Comparison of ENCODE assay signal across 31 cellular contexts in genomic region chr9:25025686-25026085, GRCh38.
"Had no signal": no experiment of that assay in that cellular context is flagged by ENCODE, and none has a peak within 500 bp of the region (broad histone marks: within the 10 kb centered on the region; RNA-seq: fewer than 3 reads in every experiment).

No MANE protein-coding gene starts in this region.

- DNase-seq: activated B cell treated with CpG ODN at 0.5 μM for 24 hours; activated CD4-positive, alpha-beta memory T cell treated with anti-CD3 and anti-CD28 coated beads for 36 hours; activated CD4-positive, alpha-beta T cell treated with anti-CD3 and anti-CD28 coated beads for 4 hours; activated CD4-positive, alpha-beta T cell treated with anti-CD3 and anti-CD28 coated beads, Interleukin-2, amount 10 ng/mL, durations not matched to agents 24 days and 14 days; activated CD4-positive, alpha-beta T cell treated with anti-CD3 and anti-CD28 coated beads, Interleukin-2, amount 50 U/mL, for 1 hour; activated CD4-positive, alpha-beta T cell treated with anti-CD3 and anti-CD28 coated beads, Interleukin-2, amount 50 U/mL, for 4 hours; activated CD4-positive, CD25-positive, alpha-beta regulatory T cell treated with anti-CD3 and anti-CD28 coated beads, Interleukin-2, amount 50 U/mL, for 72 hours; activated CD8-positive, alpha-beta memory T cell treated with anti-CD3 and anti-CD28 coated beads, Interleukin-2, amount 50 U/mL, for 4 hours; activated CD8-positive, alpha-beta T cell treated with anti-CD3 and anti-CD28 coated beads for 36 hours; activated effector memory CD4-positive, alpha-beta T cell treated with anti-CD3 and anti-CD28 coated beads, Interleukin-2, amount 50 U/mL, for 16 hours; activated gamma-delta T cell treated with Interleukin-2 at 50 U/mL for 16 hours; activated naive CD4-positive, alpha-beta T cell; activated naive CD4-positive, alpha-beta T cell treated with anti-CD3 and anti-CD28 coated beads for 36 hours; activated naive CD4-positive, alpha-beta T cell treated with anti-CD3 and anti-CD28 coated beads, Interleukin-2, amount 50 U/mL, for 16 hours; activated naive CD8-positive, alpha-beta T cell treated with anti-CD3 and anti-CD28 coated beads for 36 hours; activated T-cell treated with anti-CD3 and anti-CD28 coated beads for 4 hours; activated T-cell treated with anti-CD3 and anti-CD28 coated beads, Interleukin-2, amount 50 U/mL, for 1 hour; activated T-cell treated with anti-CD3 and anti-CD28 coated beads, Interleukin-2, amount 50 U/mL, for 4 hours; activated T-cell treated with anti-CD3 and anti-CD28 coated beads, Interleukin-2, amount 50 U/mL, for 72 hours; adrenal gland; amniotic stem cell; body of pancreas; brain microvascular endothelial cell; central memory CD4-positive, alpha-beta T cell; T-helper 1 cell; T-helper 2 cell; T-helper 9 cell had no signal

- H3K9me3 ChIP-seq: adrenal gland, body of pancreas had no signal

- ATAC-seq: activated CD8-positive, alpha-beta T cell treated with anti-CD3 and anti-CD28 coated beads for 36 hours; activated naive CD4-positive, alpha-beta T cell treated with anti-CD3 and anti-CD28 coated beads, Interleukin-2, amount 50 U/mL, for 72 hours; activated T-cell treated with anti-CD3 and anti-CD28 coated beads, Interleukin-2, amount 50 U/mL, for 4 hours; activated T-cell treated with anti-CD3 and anti-CD28 coated beads, Interleukin-2, amount 50 U/mL, for 72 hours; activated T-helper 17 cell treated with anti-CD3 and anti-CD28 coated beads, Interleukin-2, amount 50 U/mL, for 72 hours; body of pancreas had no signal

- H3K27me3 ChIP-seq: adrenal gland, body of pancreas, brain microvascular endothelial cell, breast epithelium had no signal

- H3K36me3 ChIP-seq: adrenal gland, brain microvascular endothelial cell, breast epithelium had no signal

- H3K4me3 ChIP-seq: adrenal gland, body of pancreas, breast epithelium had no signal

- H3K4me1 ChIP-seq: adrenal gland, body of pancreas, breast epithelium had no signal

- H3K27ac ChIP-seq: adrenal gland, body of pancreas, brain microvascular endothelial cell, breast epithelium, VCaP had no signal
